ENCODE assay signal across 8 cellular contexts in the genomic region with DNA sequence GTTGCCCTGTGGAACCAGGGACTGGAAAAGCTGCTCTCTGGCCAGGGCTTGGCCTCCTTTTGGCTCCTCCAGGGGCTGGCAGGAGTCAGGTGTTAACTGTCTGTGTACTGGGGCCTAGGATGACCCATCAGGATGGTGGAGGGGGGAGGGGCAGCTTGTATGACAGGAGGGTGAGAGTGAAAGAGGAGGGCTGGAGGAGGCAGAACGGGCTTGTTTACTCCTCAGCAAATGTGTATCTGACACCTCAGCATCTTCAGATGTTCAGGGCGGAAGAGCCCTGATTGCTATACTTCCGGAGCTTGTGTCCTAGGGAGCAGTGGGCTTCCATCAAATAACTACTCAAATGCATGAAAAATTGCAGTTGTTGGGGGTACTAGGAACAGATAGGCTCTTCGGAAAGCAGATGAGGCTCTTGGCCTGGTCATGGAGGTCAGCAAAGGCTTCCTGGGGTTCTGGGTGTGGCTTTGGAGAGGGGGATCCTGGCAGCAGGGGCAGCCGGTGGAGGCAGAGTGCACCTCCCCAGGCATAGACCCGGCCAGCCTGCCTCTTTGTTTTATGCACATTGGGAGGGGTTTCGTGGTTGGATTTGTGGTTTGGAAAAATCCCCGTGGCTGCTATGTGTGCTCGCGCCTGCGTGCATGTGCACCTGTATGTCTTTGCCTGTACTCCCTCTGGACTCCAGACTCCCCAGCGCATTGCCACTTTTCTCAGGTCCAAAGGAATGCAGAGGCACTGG. TPM values are rescaled to one million over a fixed set of nuclear protein-coding genes. Genes with fewer than 3 reads are reported as not detected.
DNase-seq lines count a peak whose midpoint lies in the region; ATAC-seq and TF ChIP-seq lines count a peak whose summit lies in the region.

No MANE protein-coding gene starts in this region.

- no peaks in the 10 kb centered on the region for H3K27me3 Mint-ChIP-seq in activated naive CD8-positive, alpha-beta T cell treated with anti-CD3 and anti-CD28 coated beads, Interleukin-2, amount 10 ng/mL, durations not matched to agents 7 days and 5 days
- H3K27me3 Mint-ChIP-seq in neural crest cell (ENCODE audit: low read depth) = no peaks in the 10 kb centered on the region

- H3K4me3 ChIP-seq in OCI-LY7 (ENCODE audit: low read depth, low read length, poor library complexity, severe bottlenecking) = peak overlapping the region; percentile 15

- peaks cover 33% of the 10 kb centered on the region for H3K4me1 Mint-ChIP-seq in activated naive CD8-positive, alpha-beta T cell treated with anti-CD3 and anti-CD28 coated beads, Interleukin-2, amount 10 ng/mL, durations not matched to agents 7 days and 5 days
- peaks cover 61% of the 10 kb centered on the region for H3K4me1 Mint-ChIP-seq in neural crest cell

- H3K36me3 ChIP-seq in OCI-LY7 (ENCODE audit: insufficient read depth, low read length) = no peaks in the 10 kb centered on the region

- H3K9me2 ChIP-seq in OCI-LY7 (ENCODE audit: insufficient read depth, low read length) = no peaks in the 10 kb centered on the region

- DNase-seq in Right ventricle myocardium inferior (ENCODE audit: missing footprints) = no peak
- DNase-seq in cardiac septum (ENCODE audit: low spot score) = no peak
- DNase-seq in OCI-LY7 (ENCODE audit: low spot score) = peak; percentile 61
- DNase-seq in activated naive CD8-positive, alpha-beta T cell treated with anti-CD3 and anti-CD28 coated beads, Interleukin-2, amount 10 ng/mL, durations not matched to agents 7 days and 5 days = peak; percentile 67
- DNase-seq in neural crest cell (ENCODE audit: low read depth, low spot score) = no peak
- DNase-seq in NCI-H128 (lab: John Stamatoyannopoulos, UW; ENCODE audit: unreplicated experiment) = no peak
- no peak for DNase-seq in SIG-M5 treated with dmso at 0.1 percent for 504 hours (lab: John Stamatoyannopoulos, UW; ENCODE audit: unreplicated experiment)

- peak overlapping the region; percentile 42; the same call in 1 of the 2 replicates for H3K4me2 ChIP-seq in OCI-LY7 (ENCODE audit: low read length)

- H3K79me2 ChIP-seq in OCI-LY7 (ENCODE audit: insufficient read depth, low read depth, low read length) = no peaks in the 10 kb centered on the region

- POLR2A ChIA-PET in OCI-LY7 (lab: Charles Lee) = interaction anchor here (0.6 to 1.6 kb wide), 4 partner anchors 11 to 72 kb away, joined by 3 to 4 read pairs (median 4); partner anchors contain the start of gene CD82
- POLR2A ChIA-PET in activated naive CD8-positive, alpha-beta T cell treated with anti-CD3 and anti-CD28 coated beads, Interleukin-2, amount 10 ng/mL, durations not matched to agents 7 days and 5 days (lab: Charles Lee) = interaction anchor here (0.7 to 1.4 kb wide), 9 partner anchors 10 to 33 kb away, joined by 3 to 15 read pairs (median 4); partner anchors contain the start of gene CD82

- intact Hi-C loops in Right ventricle myocardium inferior (cut with DNase I) = no loop called here
- intact Hi-C loops in cardiac septum (cut with DNase I) = loop anchor here (5.0 kb wide), 1 partner anchor 34 kb away; no protein-coding TSS in a partner anchor
- intact Hi-C loops in OCI-LY7 (cut with micrococcal nuclease; ENCODE audit: unreplicated experiment) = no loop called here

- no peaks in the 10 kb centered on the region for H4K20me1 ChIP-seq in OCI-LY7 (ENCODE audit: insufficient read depth, low read length)

- H3K27ac Mint-ChIP-seq in activated naive CD8-positive, alpha-beta T cell treated with anti-CD3 and anti-CD28 coated beads, Interleukin-2, amount 10 ng/mL, durations not matched to agents 7 days and 5 days = peak overlapping the region; percentile 88
- peak overlapping the region; percentile 22 for H3K27ac Mint-ChIP-seq in neural crest cell (ENCODE audit: unreplicated experiment)

- peak overlapping the region; percentile 78 for H2AFZ ChIP-seq in OCI-LY7 (ENCODE audit: low read length)

- TF ChIP-seq CTCF in OCI-LY7 (conservative IDR thresholded peaks at IDR 0.05; ENCODE audit: low read length) (no peak), neural crest cell (conservative IDR thresholded peaks at IDR 0.05) (no peak)

- H3K9me3 ChIP-seq in OCI-LY7 (ENCODE audit: low read length) = no peaks in the 10 kb centered on the region

- peak overlapping the region; percentile 59 for H3K4me3 Mint-ChIP-seq in activated naive CD8-positive, alpha-beta T cell treated with anti-CD3 and anti-CD28 coated beads, Interleukin-2, amount 10 ng/mL, durations not matched to agents 7 days and 5 days
- H3K4me3 Mint-ChIP-seq in neural crest cell = no peak overlapping the region

- peak overlapping the region; percentile 40 for H3K27ac ChIP-seq in OCI-LY7 (ENCODE audit: low read depth, low read length, poor library complexity, severe bottlenecking)

- no peaks in the 10 kb centered on the region for H3K9me3 Mint-ChIP-seq in activated naive CD8-positive, alpha-beta T cell treated with anti-CD3 and anti-CD28 coated beads, Interleukin-2, amount 10 ng/mL, durations not matched to agents 7 days and 5 days
- H3K9me3 Mint-ChIP-seq in neural crest cell = no peaks in the 10 kb centered on the region

- BruUV-seq in OCI-LY7 (replicated peaks; lab: Mats Ljungman, UMichigan) = no TSS peak

- H3K36me3 Mint-ChIP-seq in activated naive CD8-positive, alpha-beta T cell treated with anti-CD3 and anti-CD28 coated beads, Interleukin-2, amount 10 ng/mL, durations not matched to agents 7 days and 5 days = peaks cover 6% of the 10 kb centered on the region
- H3K36me3 Mint-ChIP-seq in neural crest cell (ENCODE audit: low read depth) = no peaks in the 10 kb centered on the region

- H3K4me1 ChIP-seq in OCI-LY7 (ENCODE audit: insufficient read depth, low read length, poor library complexity, severe bottlenecking) = peaks cover 35% of the 10 kb centered on the region

- CTCF ChIA-PET in OCI-LY7 (lab: Charles Lee; ENCODE audit: unreplicated experiment) = interaction anchor here (1.2 to 1.5 kb wide), 2 partner anchors 12 to 31 kb away, joined by 3 to 4 read pairs; partner anchors contain the start of gene CD82

- peak; percentile 3 for ATAC-seq in Right ventricle myocardium inferior
- ATAC-seq in activated naive CD8-positive, alpha-beta T cell treated with anti-CD3 and anti-CD28 coated beads, Interleukin-2, amount 10 ng/mL, durations not matched to agents 7 days and 5 days (ENCODE audit: low read depth) = peak; percentile 81
- no peak for ATAC-seq in HG03280 (IDR thresholded peaks at IDR 0.05; ENCODE audit: unreplicated experiment)

RNA-seq across cellular contexts. Expression of gene CD82, which starts 31.2 kb away (rescaled TPM):
- 47.7 TPM for total RNA-seq in Right ventricle myocardium inferior
- 27.9 TPM for total RNA-seq in cardiac septum
- total RNA-seq in OCI-LY7 (2014; rRNA removed; shearing (Covaris generic)) = 1.2 and 1.8 TPM in 2 replicates
- 3.4 and 6.4 TPM in 2 replicates for total RNA-seq in OCI-LY7 (2022)
- 10 to 100 TPM; 71.9 to 80.2 TPM for total RNA-seq in activated naive CD8-positive, alpha-beta T cell treated with anti-CD3 and anti-CD28 coated beads, Interleukin-2, amount 10 ng/mL, durations not matched to agents 7 days and 5 days
- total RNA-seq in neural crest cell = 10.3 and 14.1 TPM in 2 replicates

Comparison
In these comparisons a context has a peak if more than half of its experiments do, and no peak if none do; other contexts are left out.
1. DNase-seq: peak in OCI-LY7 (single experiment) and activated naive CD8-positive, alpha-beta T cell treated with anti-CD3 and anti-CD28 coated beads, Interleukin-2, amount 10 ng/mL, durations not matched to agents 7 days and 5 days (single experiment); none in Right ventricle myocardium inferior (single experiment), cardiac septum (single experiment), neural crest cell (single experiment), NCI-H128 (single experiment) and SIG-M5 treated with dmso at 0.1 percent for 504 hours (single experiment).